11 cellular contexts compared by ENCODE assay signal in the genomic region with DNA sequence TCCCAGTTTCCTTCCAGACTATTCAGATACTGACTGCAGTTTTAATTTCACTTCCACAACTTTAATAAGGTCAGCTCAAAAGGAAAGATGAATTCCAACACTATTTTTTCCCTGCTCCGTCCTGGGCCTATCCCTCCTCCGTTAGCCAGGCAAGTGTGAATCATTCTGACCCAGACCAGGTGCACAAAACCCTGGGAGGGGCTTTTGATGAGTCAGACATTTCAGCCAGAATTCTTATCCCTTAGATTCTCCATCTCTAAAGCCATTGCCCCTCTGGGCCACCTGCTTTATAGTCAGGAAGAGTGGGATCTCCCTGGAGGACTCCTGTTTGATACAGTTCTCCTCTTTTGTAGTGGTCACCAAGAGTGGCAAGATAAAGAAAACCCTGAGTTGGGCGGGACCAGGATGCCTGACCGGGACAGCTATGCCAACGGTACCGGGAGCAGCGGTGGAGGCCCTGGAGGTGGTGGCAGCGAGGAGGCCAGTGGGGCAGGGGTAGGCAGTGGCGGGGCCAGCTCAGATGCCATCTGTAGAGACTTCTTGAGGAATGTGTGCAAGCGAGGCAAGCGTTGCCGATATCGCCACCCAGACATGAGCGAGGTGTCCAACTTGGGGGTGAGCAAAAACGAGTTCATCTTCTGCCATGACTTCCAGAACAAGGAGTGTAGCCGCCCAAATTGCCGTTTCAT. TPM values are rescaled to one million over a fixed set of nuclear protein-coding genes. Genes with fewer than 3 reads are reported as not detected.
A peak's percentile ranks its signal among the peaks of the same experiment; 100 is the strongest.
DNase-seq lines count a peak whose midpoint lies in the region; ATAC-seq and TF ChIP-seq lines count a peak whose summit lies in the region.
"Had no signal": no experiment of that assay in that cellular context is flagged by ENCODE, and none has a peak within 500 bp of the region (broad histone marks: within the 10 kb centered on the region; RNA-seq: fewer than 3 reads in every experiment).

No MANE protein-coding gene starts in this region.

- no peak overlapping the region for H4K8ac ChIP-seq in mesendoderm (ENCODE audit: low read depth, low read length)

- H3K9ac ChIP-seq in mesendoderm (ENCODE audit: low read length), result no peak overlapping the region

- H4K5ac ChIP-seq in mesendoderm (ENCODE audit: low read length), result no peak overlapping the region

- ATAC-seq in activated T-cell treated with anti-CD3 and anti-CD28 coated beads, Interleukin-2, amount 50 U/mL, for 72 hours (replicated peaks in 1 of 2), result no peak
- no peak for ATAC-seq in HG03025 (IDR thresholded peaks at IDR 0.05; ENCODE audit: low FRiP score, unreplicated experiment)
- ATAC-seq: effector memory CD8-positive, alpha-beta T cell had no signal

- H3K4me1 ChIP-seq in mesendoderm (ENCODE audit: control insufficient read depth, low read depth, low read length), result peaks cover 6% of the 10 kb centered on the region

- no peak overlapping the region for H2BK15ac ChIP-seq in mesendoderm (replicated peaks; ENCODE audit: low read depth)

- no peak overlapping the region for H3K18ac ChIP-seq in mesendoderm (ENCODE audit: low read length)

- WGBS in mesendoderm (ENCODE audit: extremely low coverage, insufficient coverage, low lambda C conversion rate), result no CpG with 5 or more reads among the region's 17 CpGs

- peaks cover 11% of the 10 kb centered on the region for H3K79me2 ChIP-seq in mesendoderm (ENCODE audit: control insufficient read depth, insufficient read depth, low read length)

- no peak overlapping the region for H3K56ac ChIP-seq in mesendoderm (ENCODE audit: low read length)

- H3K27ac Mint-ChIP-seq in activated T-cell treated with anti-CD3 and anti-CD28 coated beads, Interleukin-2, amount 50 U/mL, for 72 hours, result peak overlapping the region; percentile 16
- peak overlapping the region; percentile 98 for H3K27ac Mint-ChIP-seq in type B pancreatic cell

- H3K36me3 Mint-ChIP-seq in activated T-cell treated with anti-CD3 and anti-CD28 coated beads, Interleukin-2, amount 50 U/mL, for 72 hours (ENCODE audit: insufficient read depth in 2 of 2), result peaks cover 16 to 27% of the 10 kb centered on the region in 2 donors
- peaks cover 20% of the 10 kb centered on the region for H3K36me3 Mint-ChIP-seq in type B pancreatic cell

- no peak overlapping the region for H3K4me3 ChIP-seq in mesendoderm (ENCODE audit: low read length)

- no peak overlapping the region for H3K4me3 Mint-ChIP-seq in activated T-cell treated with anti-CD3 and anti-CD28 coated beads, Interleukin-2, amount 50 U/mL, for 72 hours
- peak overlapping the region; percentile 46 for H3K4me3 Mint-ChIP-seq in type B pancreatic cell

- H3K27me3 ChIP-seq in mesendoderm (ENCODE audit: insufficient read depth, low read length, poor library complexity), result no peaks in the 10 kb centered on the region

- no peak overlapping the region for H3K4me2 ChIP-seq in mesendoderm (ENCODE audit: low read length)

- H3K23ac ChIP-seq in mesendoderm (ENCODE audit: low read length), result no peak overlapping the region

- H3K79me1 ChIP-seq in mesendoderm (ENCODE audit: low read length), result peaks cover 2% of the 10 kb centered on the region

- no peak overlapping the region for H3K4ac ChIP-seq in mesendoderm (ENCODE audit: low read depth, low read length)

- H3K9me3 Mint-ChIP-seq in activated T-cell treated with anti-CD3 and anti-CD28 coated beads, Interleukin-2, amount 50 U/mL, for 72 hours, result no peaks in the 10 kb centered on the region
- no peaks in the 10 kb centered on the region for H3K9me3 Mint-ChIP-seq in type B pancreatic cell
- H3K9me3 Mint-ChIP-seq: effector memory CD8-positive, alpha-beta T cell had no signal

- H3K27ac ChIP-seq in mesendoderm (ENCODE audit: low read depth, low read length), result no peak overlapping the region

- no peak for TF ChIP-seq CTCF in type B pancreatic cell (conservative IDR thresholded peaks at IDR 0.05)

- H3K27me3 Mint-ChIP-seq in activated T-cell treated with anti-CD3 and anti-CD28 coated beads, Interleukin-2, amount 50 U/mL, for 72 hours (ENCODE audit: low read depth), result no peaks in the 10 kb centered on the region
- peaks cover 4% of the 10 kb centered on the region for H3K27me3 Mint-ChIP-seq in type B pancreatic cell
- H3K27me3 Mint-ChIP-seq: effector memory CD8-positive, alpha-beta T cell had no signal

- H3K4me1 Mint-ChIP-seq in activated T-cell treated with anti-CD3 and anti-CD28 coated beads, Interleukin-2, amount 50 U/mL, for 72 hours (ENCODE audit: low read depth), result peaks cover 39% of the 10 kb centered on the region
- peaks cover 24% of the 10 kb centered on the region for H3K4me1 Mint-ChIP-seq in type B pancreatic cell (ENCODE audit: unreplicated experiment)

- no peak overlapping the region for H2BK5ac ChIP-seq in mesendoderm (ENCODE audit: low read length)

- H3K36me3 ChIP-seq in mesendoderm (ENCODE audit: control insufficient read depth, insufficient read depth, low read length), result peaks cover 2% of the 10 kb centered on the region

- no peak overlapping the region for H2BK120ac ChIP-seq in mesendoderm (ENCODE audit: low read depth, low read length)

- no peak for DNase-seq in activated T-cell treated with anti-CD3 and anti-CD28 coated beads, Interleukin-2, amount 50 U/mL, for 72 hours
- no peak for DNase-seq in activated T-cell treated with anti-CD3 and anti-CD28 coated beads, Interleukin-2, amount 50 U/mL, for 48 hours
- DNase-seq in astrocyte of the hippocampus (ENCODE audit: low read depth, low spot score) (peak; percentile 45), mesendoderm (peak; percentile 33), type B pancreatic cell (ENCODE audit: extremely low spot score, unreplicated experiment) (no peak), cerebellar cortex (ENCODE audit: low spot score) (no peak), NCI-H2029 (lab: John Stamatoyannopoulos, UW) (no peak)
- DNase-seq: activated CD8-positive, alpha-beta memory T cell treated with anti-CD3 and anti-CD28 coated beads, Interleukin-2, amount 50 U/mL, for 48 hours; effector memory CD8-positive, alpha-beta T cell; NCI-H2081 treated with DMSO at 0.1 percent for 48 hours had no signal

- H2AK5ac ChIP-seq in mesendoderm (ENCODE audit: low read length), result no peak overlapping the region

RNA-seq across cellular contexts. Expression of a gene that starts 2.2 kb away (rescaled TPM):
- 10 to 100 TPM in 1 of 2 donors, 1 to 10 TPM in 1; 7.4 to 11.8 TPM for total RNA-seq in activated T-cell treated with anti-CD3 and anti-CD28 coated beads, Interleukin-2, amount 50 U/mL, for 72 hours
- polyA plus RNA-seq in mesendoderm (2013, experiment 1 of 2), result 2.1 TPM
- polyA plus RNA-seq in mesendoderm (2013, experiment 2 of 2), result 2.1 TPM
- 11.6 and 12.1 TPM in 2 replicates for total RNA-seq in type B pancreatic cell (ENCODE audit: low replicate concordance)

RNA-seq across cellular contexts. Expression of a gene that starts 3.9 kb away (rescaled TPM):
- total RNA-seq in activated T-cell treated with anti-CD3 and anti-CD28 coated beads, Interleukin-2, amount 50 U/mL, for 72 hours, result 1,000 to 10,000 TPM; 5,172 to 5,269 TPM
- polyA plus RNA-seq in mesendoderm (2013, experiment 1 of 2), result 13,921 TPM
- polyA plus RNA-seq in mesendoderm (2013, experiment 2 of 2), result 13,663 TPM
- 4,566 and 4,714 TPM in 2 replicates for total RNA-seq in type B pancreatic cell (ENCODE audit: low replicate concordance)

RNA-seq across cellular contexts. Expression of a gene that starts 7.8 kb away (rescaled TPM):
- total RNA-seq in activated T-cell treated with anti-CD3 and anti-CD28 coated beads, Interleukin-2, amount 50 U/mL, for 72 hours, result 10 to 100 TPM; 74.6 to 84.6 TPM
- polyA plus RNA-seq in mesendoderm (2013, experiment 1 of 2), result 55.9 TPM
- 55.7 TPM for polyA plus RNA-seq in mesendoderm (2013, experiment 2 of 2)
- total RNA-seq in type B pancreatic cell (ENCODE audit: low replicate concordance), result 81.4 and 96.3 TPM in 2 replicates

RNA-seq across cellular contexts. Expression of a gene that starts 15.9 kb away (rescaled TPM):
- 100 to 1,000 TPM; 226 to 265 TPM for total RNA-seq in activated T-cell treated with anti-CD3 and anti-CD28 coated beads, Interleukin-2, amount 50 U/mL, for 72 hours
- polyA plus RNA-seq in mesendoderm (2013, experiment 1 of 2), result 327 TPM
- polyA plus RNA-seq in mesendoderm (2013, experiment 2 of 2), result 330 TPM
- 115 and 141 TPM in 2 replicates for total RNA-seq in type B pancreatic cell (ENCODE audit: low replicate concordance)

RNA-seq across cellular contexts. Expression of a gene that starts 32.1 kb away (rescaled TPM):
- total RNA-seq in activated T-cell treated with anti-CD3 and anti-CD28 coated beads, Interleukin-2, amount 50 U/mL, for 72 hours, result 100 to 1,000 TPM in 1 of 2 donors, 10 to 100 TPM in 1; 96.3 to 111 TPM
- polyA plus RNA-seq in mesendoderm (2013, experiment 1 of 2), result 121 TPM
- 137 TPM for polyA plus RNA-seq in mesendoderm (2013, experiment 2 of 2)
- total RNA-seq in type B pancreatic cell (ENCODE audit: low replicate concordance), result 66.2 and 161 TPM in 2 replicates

Comparison
In these comparisons a context has a peak if more than half of its experiments do, and no peak if none do; other contexts are left out.
1. DNase-seq: peak in astrocyte of the hippocampus (single experiment) and mesendoderm (single experiment); none in activated T-cell treated with anti-CD3 and anti-CD28 coated beads, Interleukin-2, amount 50 U/mL, for 72 hours (0 of 2), activated T-cell treated with anti-CD3 and anti-CD28 coated beads, Interleukin-2, amount 50 U/mL, for 48 hours (0 of 2), type B pancreatic cell (single experiment), cerebellar cortex (single experiment) and NCI-H2029 (single experiment).